In the genomic region with DNA sequence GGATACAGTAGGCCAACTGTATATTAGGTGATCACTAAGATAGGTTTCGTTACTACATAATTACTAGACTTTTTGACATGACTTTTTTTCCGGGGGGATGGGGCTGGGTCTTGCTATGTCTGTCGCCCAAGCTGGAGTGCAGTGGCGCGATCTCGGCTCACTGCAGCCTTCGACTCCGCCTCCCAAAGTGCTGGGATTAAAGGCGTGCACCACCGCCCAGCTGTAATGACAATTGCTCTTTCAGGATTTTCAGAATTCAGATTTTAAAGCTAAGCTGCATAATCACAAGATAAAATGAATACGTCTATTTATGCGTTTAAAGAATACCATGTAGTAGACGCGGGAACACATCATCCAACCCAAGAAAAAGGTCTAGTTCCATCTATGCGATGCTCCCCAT, we compare ENCODE assay signal across 7 cellular contexts. TPM values are rescaled to one million over a fixed set of nuclear protein-coding genes. Genes with fewer than 3 reads are reported as not detected.
DNase-seq lines count a peak whose midpoint lies in the region; ATAC-seq and TF ChIP-seq lines count a peak whose summit lies in the region.

No MANE protein-coding gene starts in this region.

- H3K27ac ChIP-seq in SK-N-MC, result peak overlapping the region; percentile 90
- peak overlapping the region; percentile 98 to 100 (median 99) for H3K27ac ChIP-seq in esophagus squamous epithelium
- H3K27ac ChIP-seq in prostate gland, result peak overlapping the region; percentile 99 to 100

- H3K4me3 ChIP-seq in H7 (ENCODE audit: insufficient read depth, low read depth, low read length), result peak overlapping the region; percentile 91
- peak overlapping the region; percentile 91 for H3K4me3 ChIP-seq in SK-N-MC
- H3K4me3 ChIP-seq in esophagus squamous epithelium, result peak overlapping the region; percentile 79 to 95 (median 84)
- H3K4me3 ChIP-seq in prostate gland, result peak overlapping the region; percentile 80 to 83

- TF ChIP-seq CTCF in esophagus squamous epithelium (IDR thresholded peaks at IDR 0.05) (no peak), prostate gland (IDR thresholded peaks at IDR 0.05) (no peak)

- H3K4me1 ChIP-seq in esophagus squamous epithelium (peaks cover 6 to 62% (median 21%) of the 10 kb centered on the region in 3 donors), prostate gland (replicated peaks) (peaks cover 3% of the 10 kb centered on the region)

- H3K9me3 ChIP-seq in SK-N-MC (ENCODE audit: low read depth, low read length), result no peaks in the 10 kb centered on the region
- no peaks in the 10 kb centered on the region for H3K9me3 ChIP-seq in esophagus squamous epithelium
- no peaks in the 10 kb centered on the region for H3K9me3 ChIP-seq in prostate gland

- H3K36me3 ChIP-seq in H7 (replicated peaks; ENCODE audit: control insufficient read depth, insufficient read depth, low read length) (peaks cover 9% of the 10 kb centered on the region), SK-N-MC (ENCODE audit: insufficient read depth, low read length) (peaks cover 25% of the 10 kb centered on the region), esophagus squamous epithelium (peaks cover 0 to 36% (median 0%) of the 10 kb centered on the region in 3 donors), prostate gland (no peaks in the 10 kb centered on the region)

- peak overlapping the region; percentile 89 for H3K9ac ChIP-seq in SK-N-MC (ENCODE audit: insufficient read length)

- no peak for TF ChIP-seq POLR2A in esophagus squamous epithelium (IDR thresholded peaks at IDR 0.05)
- no peak for TF ChIP-seq POLR2A in prostate gland (IDR thresholded peaks at IDR 0.05)

- WGBS in esophagus squamous epithelium, 2 donors, result 3% methylated on average over 15 of the region's 15 CpGs
- WGBS in prostate gland, result 5% methylated on average over 15 of the region's 15 CpGs

- intact Hi-C loops in esophagus squamous epithelium (cut with DNase I), result no loop called here
- intact Hi-C loops in prostate gland (cut with DNase I), result loop anchor here (2.0 to 5.0 kb wide), 2 partner anchors 59 to 116 kb away; a partner anchor contains a TSS

- H3K27me3 ChIP-seq in H7 (ENCODE audit: control insufficient read depth, insufficient read depth, low read length), result no peaks in the 10 kb centered on the region
- no peaks in the 10 kb centered on the region for H3K27me3 ChIP-seq in esophagus squamous epithelium
- no peaks in the 10 kb centered on the region for H3K27me3 ChIP-seq in prostate gland (replicated peaks; ENCODE audit: insufficient read depth)

- ATAC-seq in HG03135 (IDR thresholded peaks at IDR 0.05; ENCODE audit: unreplicated experiment) (no peak), HG03095 (IDR thresholded peaks at IDR 0.05; ENCODE audit: unreplicated experiment) (no peak)

- DNase-seq in H7, result no peak
- no peak for DNase-seq in SK-N-MC (ENCODE audit: low read depth, low spot score)
- DNase-seq in esophagus squamous epithelium (lab: John Stamatoyannopoulos, UW), result no peak
- DNase-seq in prostate gland (ENCODE audit: low spot score), result no peak
- no peak for DNase-seq in SIG-M5 (lab: John Stamatoyannopoulos, UW)

RNA-seq across cellular contexts. Expression of a gene that starts 1.0 kb away (rescaled TPM):
- total RNA-seq in H7 (2014; rRNA removed; shearing (Covaris generic)), result 102 and 115 TPM in 2 replicates
- 10 to 100 TPM; 30.7 to 87.5 (median 59.9) TPM for total RNA-seq in esophagus squamous epithelium
- 10 to 100 TPM; 30.9 to 36.8 TPM for total RNA-seq in prostate gland

RNA-seq across cellular contexts. Expression of a gene that starts 8.2 kb away (rescaled TPM):
- 8.4 and 9.7 TPM in 2 replicates for total RNA-seq in H7 (2014; rRNA removed; shearing (Covaris generic))
- 10 to 100 TPM in 2 of 4 donors, 1 to 10 TPM in 2; 7.5 to 17.2 (median 11.3) TPM for total RNA-seq in esophagus squamous epithelium
- total RNA-seq in prostate gland, result 10 to 100 TPM; 11.9 to 22.8 TPM

RNA-seq across cellular contexts. Expression of a gene that starts 22.3 kb away (rescaled TPM):
- not detected in 2 replicates for total RNA-seq in H7 (2014; rRNA removed; shearing (Covaris generic))
- not detected for total RNA-seq in esophagus squamous epithelium
- not detected for total RNA-seq in prostate gland

RNA-seq across cellular contexts. Expression of a gene that starts 59.7 kb away (rescaled TPM):
- 40.8 and 53.7 TPM in 2 replicates for total RNA-seq in H7 (2014; rRNA removed; shearing (Covaris generic))
- total RNA-seq in esophagus squamous epithelium (10 to 100 TPM; 10.2 to 35.1 (median 23.1) TPM), prostate gland (10 to 100 TPM; 15.6 to 39.9 TPM)
